In genomic region chr6:130322673-130323268, GRCh38 we compare ENCODE assay signal across 8 cellular contexts. TPM values are rescaled to one million over a fixed set of nuclear protein-coding genes. Genes with fewer than 3 reads are reported as not detected.
DNase-seq lines count a peak whose midpoint lies in the region; ATAC-seq and TF ChIP-seq lines count a peak whose summit lies in the region.

No MANE protein-coding gene starts in this region.

- TF ChIP-seq CTCF in C4-2B (conservative IDR thresholded peaks at IDR 0.05) (peak; percentile 89), GM20000 (IDR thresholded peaks at IDR 0.05; ENCODE audit: extremely low read depth, missing control alignments) (peak; percentile 66), epithelial cell of proximal tubule (conservative IDR thresholded peaks at IDR 0.05; ENCODE audit: low read depth, low read length) (peak; percentile 89), neural cell (IDR thresholded peaks at IDR 0.05; ENCODE audit: poor library complexity, severe bottlenecking) (peak; percentile 92), upper lobe of left lung (IDR thresholded peaks at IDR 0.05) (peak; percentile 41 to 81 (median 73))

- no peaks in the 10 kb centered on the region for H3K4me1 ChIP-seq in upper lobe of left lung

- H2AFZ ChIP-seq in neural cell (ENCODE audit: low read depth, low read length): no peak overlapping the region

- no peaks in the 10 kb centered on the region for H3F3A ChIP-seq in neural cell (ENCODE audit: insufficient read depth, low read length, poor library complexity, severe bottlenecking)

- 9% methylated on average over 3 of the region's 3 CpGs for WGBS in upper lobe of left lung, 2 donors

- H3K9ac ChIP-seq in neural cell (ENCODE audit: low read length): no peak overlapping the region

- TF ChIP-seq RAD21 in neural cell (conservative IDR thresholded peaks at IDR 0.05): peak; percentile 94

- no peaks in the 10 kb centered on the region for H3K27me3 ChIP-seq in neural cell (ENCODE audit: insufficient read depth, low read depth, low read length)
- H3K27me3 ChIP-seq in upper lobe of left lung: no peaks in the 10 kb centered on the region

- H3K4me1 Mint-ChIP-seq in activated CD4-positive, alpha-beta memory T cell treated with anti-CD3 and anti-CD28 coated beads, Interleukin-2, amount 10 ng/mL, durations not matched to agents 7 days and 5 days: peaks cover 5% of the 10 kb centered on the region

- H3K9me3 ChIP-seq in neural cell (ENCODE audit: low read length) (no peaks in the 10 kb centered on the region), upper lobe of left lung (no peaks in the 10 kb centered on the region)

- TF ChIP-seq POLR2A in upper lobe of left lung (IDR thresholded peaks at IDR 0.05): no peak

- no peaks in the 10 kb centered on the region for H3K36me3 Mint-ChIP-seq in activated CD4-positive, alpha-beta memory T cell treated with anti-CD3 and anti-CD28 coated beads, Interleukin-2, amount 10 ng/mL, durations not matched to agents 7 days and 5 days (ENCODE audit: low read depth)

- POLR2A ChIA-PET in activated CD4-positive, alpha-beta memory T cell treated with anti-CD3 and anti-CD28 coated beads, Interleukin-2, amount 10 ng/mL, durations not matched to agents 7 days and 5 days (lab: Charles Lee): interaction anchor here (1.2 kb wide), 1 partner anchor 99 kb away, joined by 3 read pairs; no protein-coding TSS in a partner anchor

- no peak for TF ChIP-seq EP300 in neural cell (conservative IDR thresholded peaks at IDR 0.05; ENCODE audit: poor library complexity, severe bottlenecking)
- TF ChIP-seq EP300 in upper lobe of left lung (IDR thresholded peaks at IDR 0.05): no peak

- H3K4me3 Mint-ChIP-seq in activated CD4-positive, alpha-beta memory T cell treated with anti-CD3 and anti-CD28 coated beads, Interleukin-2, amount 10 ng/mL, durations not matched to agents 7 days and 5 days: no peak overlapping the region

- no peak overlapping the region for H3K27ac ChIP-seq in C4-2B
- no peak overlapping the region for H3K27ac ChIP-seq in neural cell (ENCODE audit: low read length)
- H3K27ac ChIP-seq in upper lobe of left lung: no peak overlapping the region

- H4K20me1 ChIP-seq in neural cell (ENCODE audit: insufficient read depth): no peaks in the 10 kb centered on the region

- ATAC-seq in upper lobe of left lung (ENCODE audit: low FRiP score in 2 of 2) (peak in 1 of 2 donors; percentile 79), GM21367 (IDR thresholded peaks at IDR 0.05; ENCODE audit: unreplicated experiment) (no peak)

- DNase-seq in GM20000 (ENCODE audit: low spot score) (peak; percentile 38), NCI-H345 treated with DMSO at 0.1 percent for 48 hours (lab: John Stamatoyannopoulos, UW; ENCODE audit: unreplicated experiment) (peak; percentile 59), epithelial cell of proximal tubule (ENCODE audit: low read depth) (no peak), upper lobe of left lung (peak in 1 of 2 donors; percentile 27)
- peak; percentile 60 for DNase-seq in activated CD4-positive, alpha-beta memory T cell treated with anti-CD3 and anti-CD28 coated beads, Interleukin-2, amount 10 ng/mL, durations not matched to agents 7 days and 5 days

- H3K36me3 ChIP-seq in neural cell (ENCODE audit: insufficient read depth, low read length) (no peaks in the 10 kb centered on the region), upper lobe of left lung (no peaks in the 10 kb centered on the region)

- CTCF ChIA-PET in activated CD4-positive, alpha-beta memory T cell treated with anti-CD3 and anti-CD28 coated beads, Interleukin-2, amount 10 ng/mL, durations not matched to agents 7 days and 5 days (lab: Charles Lee): interaction anchor here (0.7 to 2.5 kb wide), 11 partner anchors 9 to 549 kb away, joined by 3 to 31 read pairs (median 7); no protein-coding TSS in a partner anchor

- H3K9me3 Mint-ChIP-seq in activated CD4-positive, alpha-beta memory T cell treated with anti-CD3 and anti-CD28 coated beads, Interleukin-2, amount 10 ng/mL, durations not matched to agents 7 days and 5 days: no peaks in the 10 kb centered on the region

- H3K27me3 Mint-ChIP-seq in activated CD4-positive, alpha-beta memory T cell treated with anti-CD3 and anti-CD28 coated beads, Interleukin-2, amount 10 ng/mL, durations not matched to agents 7 days and 5 days: no peaks in the 10 kb centered on the region

- no peaks in the 10 kb centered on the region for H3K9me2 ChIP-seq in neural cell (ENCODE audit: insufficient read depth, low read length)

- no peak overlapping the region for H3K4me2 ChIP-seq in neural cell (ENCODE audit: low read length)

- H3K4me3 ChIP-seq in epithelial cell of proximal tubule (ENCODE audit: low read depth, low read length) (no peak overlapping the region), neural cell (ENCODE audit: low read length) (no peak overlapping the region), upper lobe of left lung (no peak overlapping the region)

- no peak overlapping the region for H3K27ac Mint-ChIP-seq in activated CD4-positive, alpha-beta memory T cell treated with anti-CD3 and anti-CD28 coated beads, Interleukin-2, amount 10 ng/mL, durations not matched to agents 7 days and 5 days

- H3K79me2 ChIP-seq in neural cell (replicated peaks; ENCODE audit: insufficient read depth, low read length): no peaks in the 10 kb centered on the region

TF ChIP-seq in neural cell, 6 proteins besides CTCF, POLR2A, EP300 and RAD21:
- TF ChIP-seq MXI1 (conservative IDR thresholded peaks at IDR 0.05; ENCODE audit: poor library complexity, severe bottlenecking) (no peak), SMC3 (conservative IDR thresholded peaks at IDR 0.05; ENCODE audit: poor library complexity) (peak; percentile 95)
TF ChIP-seq in neural cell: peak in this region for 1.

RNA-seq across cellular contexts. Expression of gene TMEM200A, which starts 43.0 kb away (rescaled TPM):
- 1 to 10 TPM; 3.0 TPM for total RNA-seq in activated CD4-positive, alpha-beta memory T cell treated with anti-CD3 and anti-CD28 coated beads, Interleukin-2, amount 10 ng/mL, durations not matched to agents 7 days and 5 days
- total RNA-seq in epithelial cell of proximal tubule (2.1 and 3.3 TPM in 2 replicates), upper lobe of left lung (1 to 10 TPM in 5 of 6 donors, under 1 TPM in 1; under 0.01 to 5.5 (median 3.3) TPM)
- 30.7 and 31.3 TPM in 2 replicates for polyA plus RNA-seq in neural cell
- polyA minus RNA-seq in neural cell: 51.6 and 61.9 TPM in 2 replicates
